Comparison of ENCODE assay signal across 1 cellular context in the genomic region with DNA sequence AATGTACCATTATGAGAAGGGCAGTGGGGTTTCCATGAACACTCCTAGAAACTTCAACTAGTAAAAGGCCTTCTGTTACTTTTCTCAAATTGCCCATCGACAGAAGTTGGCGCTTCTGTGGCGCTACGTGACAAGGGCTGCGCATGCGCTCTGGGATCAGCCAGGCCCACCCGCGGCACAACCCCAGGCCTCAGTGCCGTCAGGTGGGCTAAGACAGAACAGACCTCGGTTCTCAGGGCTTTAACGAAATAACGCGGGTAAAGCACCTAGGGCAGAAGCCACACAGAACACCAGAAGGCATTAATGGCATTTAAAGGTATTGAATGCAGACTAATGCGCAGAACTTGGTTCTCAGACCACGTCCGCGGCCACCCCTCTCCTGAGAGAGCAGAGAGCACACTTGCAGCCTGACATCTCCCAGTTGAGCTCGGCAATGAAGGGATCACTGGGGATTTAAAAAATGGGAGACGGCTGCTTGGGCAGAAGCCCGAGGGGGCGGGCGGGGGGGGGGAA.
TF ChIP-seq lines count a peak whose summit lies in the region.

No MANE protein-coding gene starts in this region.

TF ChIP-seq in H1, 55 proteins besides CTCF, POLR2A, EP300 and RAD21:
- no peak for TF ChIP-seq SUZ12 (IDR thresholded peaks at IDR 0.05; ENCODE audit: low read length)
- TF ChIP-seq CEBPB (IDR thresholded peaks at IDR 0.05; ENCODE audit: low read depth, low read length): no peak
- no peak for TF ChIP-seq SIX5 (IDR thresholded peaks at IDR 0.05; ENCODE audit: low read depth, low read length)
- TF ChIP-seq KDM4A (IDR thresholded peaks at IDR 0.05; ENCODE audit: low read depth, low read length, severe bottlenecking): peak; percentile 72
- no peak for TF ChIP-seq POLR2AphosphoS5 (IDR thresholded peaks at IDR 0.05; ENCODE audit: low read depth, low read length)
- TF ChIP-seq TCF12 (IDR thresholded peaks at IDR 0.05; ENCODE audit: low read depth, low read length): no peak
- TF ChIP-seq TEAD4 (IDR thresholded peaks at IDR 0.05; ENCODE audit: low read depth, low read length): no peak
- no peak for TF ChIP-seq CHD2 (IDR thresholded peaks at IDR 0.05; ENCODE audit: low read length)
- peak; percentile 84 for TF ChIP-seq NRF1 (IDR thresholded peaks at IDR 0.05; ENCODE audit: low read depth, low read length)
- TF ChIP-seq EGR1 (IDR thresholded peaks at IDR 0.05; ENCODE audit: borderline replicate concordance, low read depth, low read length): no peak
- no peak for TF ChIP-seq GTF2F1 (IDR thresholded peaks at IDR 0.05; ENCODE audit: borderline replicate concordance, low read depth, low read length)
- TF ChIP-seq SIRT6 (IDR thresholded peaks at IDR 0.05; ENCODE audit: low read length): no peak
- TF ChIP-seq, protein P1, sequence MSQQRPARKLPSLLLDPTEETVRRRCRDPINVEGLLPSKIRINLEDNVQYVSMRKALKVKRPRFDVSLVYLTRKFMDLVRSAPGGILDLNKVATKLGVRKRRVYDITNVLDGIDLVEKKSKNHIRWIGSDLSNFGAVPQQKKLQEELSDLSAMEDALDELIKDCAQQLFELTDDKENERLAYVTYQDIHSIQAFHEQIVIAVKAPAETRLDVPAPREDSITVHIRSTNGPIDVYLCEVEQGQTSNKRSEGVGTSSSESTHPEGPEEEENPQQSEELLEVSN (IDR thresholded peaks at IDR 0.05): peak; percentile 3; the same call in 1 of the 2 replicates
- TF ChIP-seq SP2 (IDR thresholded peaks at IDR 0.05; ENCODE audit: low read length): no peak
- no peak for TF ChIP-seq EZH2 (IDR thresholded peaks at IDR 0.05; ENCODE audit: low read depth, low read length, severe bottlenecking)
- TF ChIP-seq HDAC2 (IDR thresholded peaks at IDR 0.05; ENCODE audit: borderline replicate concordance in 1 of 2, low read depth in 2 of 2, low read length in 2 of 2): 0 out of 4 replicates have a peak, but pooled peaks of 1 of the 2 experiments have one; percentile 11
- TF ChIP-seq TAF7 (optimal IDR thresholded peaks at IDR 0.05; ENCODE audit: borderline replicate concordance, low read depth, low read length): no peak
- TF ChIP-seq GABPA (IDR thresholded peaks at IDR 0.05; ENCODE audit: borderline replicate concordance, insufficient read depth, low read length): no peak
- TF ChIP-seq CBX8 (IDR thresholded peaks at IDR 0.05; ENCODE audit: borderline replicate concordance, low read depth, low read length): no peak
- TF ChIP-seq SP4 (IDR thresholded peaks at IDR 0.05; ENCODE audit: low read length): no peak
- TF ChIP-seq BACH1 (IDR thresholded peaks at IDR 0.05; ENCODE audit: low read length): 0 out of 2 replicates have a peak, but pooled peaks have one; percentile 8
- no peak for TF ChIP-seq SP1 (IDR thresholded peaks at IDR 0.05; ENCODE audit: low read depth, low read length)
- no peak for TF ChIP-seq FOSL1 (IDR thresholded peaks at IDR 0.05; ENCODE audit: insufficient read depth, low read depth, low read length)
- 0 out of 4 replicates have a peak, but pooled peaks of 1 of the 2 experiments have one; percentile 5 for TF ChIP-seq SIN3A (conservative IDR thresholded peaks at IDR 0.05 in 1 of 2, IDR thresholded peaks at IDR 0.05 in 1 of 2; ENCODE audit: low read depth in 1 of 2, low read length in 2 of 2)
- TF ChIP-seq ZNF274 (IDR thresholded peaks at IDR 0.05; ENCODE audit: borderline replicate concordance, extremely low read depth, low read length): no peak
- TF ChIP-seq, protein P2, sequence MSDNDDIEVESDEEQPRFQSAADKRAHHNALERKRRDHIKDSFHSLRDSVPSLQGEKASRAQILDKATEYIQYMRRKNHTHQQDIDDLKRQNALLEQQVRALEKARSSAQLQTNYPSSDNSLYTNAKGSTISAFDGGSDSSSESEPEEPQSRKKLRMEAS (IDR thresholded peaks at IDR 0.05): peak; percentile 35; the same call in 1 of the 2 replicates
- no peak for TF ChIP-seq TAF1 (IDR thresholded peaks at IDR 0.05; ENCODE audit: low read depth, low read length)
- TF ChIP-seq PHF8 (conservative IDR thresholded peaks at IDR 0.05; ENCODE audit: low read depth, low read length): 0 out of 2 replicates have a peak, but pooled peaks have one; percentile 5
- no peak for TF ChIP-seq JUND (IDR thresholded peaks at IDR 0.05; ENCODE audit: low read length)
- TF ChIP-seq SAP30 (IDR thresholded peaks at IDR 0.05; ENCODE audit: insufficient read depth, insufficient replicate concordance, low read length): no peak
- no peak; the same call in 1 of the 2 replicates for TF ChIP-seq CREB1 (IDR thresholded peaks at IDR 0.05)
- no peak for TF ChIP-seq ASH2L (IDR thresholded peaks at IDR 0.05; ENCODE audit: low read length)
- no peak for TF ChIP-seq YY1 (IDR thresholded peaks at IDR 0.05; ENCODE audit: low read depth, low read length)
- no peak for TF ChIP-seq HDAC6 (IDR thresholded peaks at IDR 0.05; ENCODE audit: low read depth, low read length)
